Comparison of ENCODE assay signal across 2 cellular contexts in the genomic region with DNA sequence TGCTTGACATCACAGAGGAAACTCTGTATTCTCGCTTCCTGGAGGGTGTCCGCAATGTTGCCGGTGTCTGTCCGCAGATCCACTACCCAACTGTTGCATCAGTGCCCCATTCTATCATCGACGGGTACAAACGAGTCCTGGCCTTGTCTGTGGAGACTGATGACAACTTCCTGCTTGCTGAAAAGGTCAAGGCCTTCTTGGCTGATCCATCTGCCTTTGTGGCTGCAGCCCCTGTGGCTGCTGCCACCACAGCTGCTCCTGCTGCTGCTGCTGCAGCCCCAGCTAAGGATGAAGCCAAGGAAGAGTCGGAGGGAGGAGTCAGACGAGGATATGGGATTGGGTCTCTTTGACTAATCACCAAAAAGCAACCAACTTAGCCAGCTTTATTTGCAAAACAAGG.
A peak's percentile ranks its signal among the peaks of the same experiment; 100 is the strongest.
TF ChIP-seq lines count a peak whose summit lies in the region.

No MANE protein-coding gene starts in this region.

TF ChIP-seq in HepG2, 621 proteins besides CTCF, POLR2A, EP300 and RAD21:
- TF ChIP-seq GABPB1 (CRISPR knock-in tag; IDR thresholded peaks at IDR 0.05) (peak; percentile 19; the same call in 1 of the 2 replicates), RFX5 (IDR thresholded peaks at IDR 0.05; ENCODE audit: low read depth, low read length) (peak; percentile 61; the same call in 1 of the 2 replicates), ZNF121 (CRISPR knock-in tag; IDR thresholded peaks at IDR 0.05) (no peak), GABPA (IDR thresholded peaks at IDR 0.05; ENCODE audit: low read depth, low read length) (no peak), GABPA (CRISPR knock-in tag; IDR thresholded peaks at IDR 0.05; ENCODE audit: low read depth) (peak; percentile 20; the same call in 1 of the 2 replicates)
TF ChIP-seq in HepG2: peak in this region for 3.

TF ChIP-seq in H1, 55 proteins besides CTCF, POLR2A, EP300 and RAD21:
- TF ChIP-seq SAP30 (IDR thresholded peaks at IDR 0.05; ENCODE audit: insufficient read depth, insufficient replicate concordance, low read length) (no peak), MAX (IDR thresholded peaks at IDR 0.05) (no peak), ZNF274 (IDR thresholded peaks at IDR 0.05; ENCODE audit: borderline replicate concordance, extremely low read depth, low read length) (no peak), POLR2AphosphoS5 (IDR thresholded peaks at IDR 0.05; ENCODE audit: low read depth, low read length) (no peak), KDM4A (IDR thresholded peaks at IDR 0.05; ENCODE audit: low read depth, low read length, severe bottlenecking) (no peak), HDAC6 (IDR thresholded peaks at IDR 0.05; ENCODE audit: low read depth, low read length) (no peak), CEBPB (IDR thresholded peaks at IDR 0.05; ENCODE audit: low read depth, low read length) (no peak)
